In genomic region chr16:88884569-88885271, GRCh38 we compare ENCODE assay signal across 18 cellular contexts. TPM values are rescaled to one million over a fixed set of nuclear protein-coding genes. Genes with fewer than 3 reads are reported as not detected.
DNase-seq lines count a peak whose midpoint lies in the region; ATAC-seq, FAIRE-seq and TF ChIP-seq lines count a peak whose summit lies in the region.
"Had no signal": no experiment of that assay in that cellular context is flagged by ENCODE, and none has a peak within 500 bp of the region (broad histone marks: within the 10 kb centered on the region; RNA-seq: fewer than 3 reads in every experiment).

No MANE protein-coding gene starts in this region.

- H3K4me3 ChIP-seq in K562 (no peak overlapping the region), psoas muscle (peak overlapping the region; percentile 60), prostate gland (no peak overlapping the region)
- H3K4me3 ChIP-seq: HAP-1 had no signal

- intact Hi-C loops in K562 (cut with micrococcal nuclease), result no loop called here
- intact Hi-C loops in psoas muscle (cut with DNase I), result no loop called here
- intact Hi-C loops in prostate gland (cut with DNase I), result no loop called here

- CTCF ChIA-PET in K562 (lab: Yijun Ruan, JAX; ENCODE audit: low intra/inter-chr PET ratio), result no interaction called here

- H2BK12ac ChIP-seq in H9 (ENCODE audit: insufficient read length, low read depth, low read length), result no peak overlapping the region

- no TSS peak for BruUV-seq in K562 (replicated peaks; lab: Mats Ljungman, UMichigan)

- in situ Hi-C loops in K562 (cut with MboI), result no loop called here

- H3K79me2 ChIP-seq in H9 (ENCODE audit: insufficient read depth, low read length) (no peaks in the 10 kb centered on the region), K562 (ENCODE audit: control insufficient read depth, insufficient read depth, low read length) (peaks cover 23% of the 10 kb centered on the region)

- no peaks in the 10 kb centered on the region for H3K79me1 ChIP-seq in H9 (ENCODE audit: insufficient read depth, low read depth, low read length, poor library complexity, severe bottlenecking)

- no peak for TF ChIP-seq RAD21 in K562 (CRISPR knock-in tag; conservative IDR thresholded peaks at IDR 0.05 in 1 of 2, IDR thresholded peaks at IDR 0.05 in 1 of 2)

- no peak overlapping the region for H4K8ac ChIP-seq in H9 (replicated peaks; ENCODE audit: insufficient read length, low read depth, low read length)

- no peak overlapping the region for H4K91ac ChIP-seq in H9 (ENCODE audit: insufficient read length, low read depth, low read length)

- H3K18ac ChIP-seq in H9 (ENCODE audit: insufficient read length, low read depth, low read length), result no peak overlapping the region

- no peak for TF ChIP-seq EP300 in K562 (IDR thresholded peaks at IDR 0.05; ENCODE audit: low read length)

- H3K14ac ChIP-seq in H9 (ENCODE audit: insufficient read depth, low read length), result 0 out of 2 replicates have a peak overlapping the region, but pooled peaks have one; percentile 20

- peak overlapping the region; percentile 53 for H4K5ac ChIP-seq in H9 (ENCODE audit: insufficient read length, low read depth, low read length)

- no peak overlapping the region for H3K23ac ChIP-seq in H9 (ENCODE audit: insufficient read length, low read depth, low read length)

- H4K20me1 ChIP-seq in H9 (ENCODE audit: control insufficient read depth, insufficient read depth, insufficient read length), result no peaks in the 10 kb centered on the region
- H4K20me1 ChIP-seq in K562 (replicated peaks; ENCODE audit: control insufficient read depth, insufficient read depth, low read length), result no peaks in the 10 kb centered on the region

- no peak overlapping the region for H2BK20ac ChIP-seq in H9 (ENCODE audit: low read depth, low read length, poor library complexity, severe bottlenecking)

- TF ChIP-seq CTCF in H9 (conservative IDR thresholded peaks at IDR 0.05) (no peak), K562 (IDR thresholded peaks at IDR 0.05 in 2 of 3, conservative IDR thresholded peaks at IDR 0.05 in 1 of 3; ENCODE audit: insufficient read depth in 2 of 3, low read depth in 1 of 3, low read length in 3 of 3) (no peak), psoas muscle (IDR thresholded peaks at IDR 0.05) (no peak), prostate gland (IDR thresholded peaks at IDR 0.05) (no peak)

- H3T11ph ChIP-seq in H9 (ENCODE audit: low read length), result no peak overlapping the region

- H3K27ac ChIP-seq in H9 (ENCODE audit: insufficient read length, low read depth, low read length) (no peak overlapping the region), K562 (ENCODE audit: extremely low read depth, low read depth, low read length) (no peak overlapping the region), psoas muscle (peak overlapping the region; percentile 97), prostate gland (no peak overlapping the region)

- H3K4me1 ChIP-seq in H9 (ENCODE audit: insufficient read depth, low read length) (no peaks in the 10 kb centered on the region), K562 (replicated peaks in 1 of 2; ENCODE audit: control insufficient read depth in 2 of 2, insufficient read depth in 2 of 2, low read length in 2 of 2) (peaks cover 0 to 86% of the 10 kb centered on the region in 2 experiments; a peak in 3 of 5 replicates), psoas muscle (peaks cover 54% of the 10 kb centered on the region), prostate gland (replicated peaks) (no peaks in the 10 kb centered on the region)
- H3K4me1 ChIP-seq: BE2C, HAP-1 had no signal

- POLR2A ChIA-PET in K562 (lab: Yijun Ruan, JAX), result no interaction called here

- no peak overlapping the region for H3K4me3 Mint-ChIP-seq in H9
- H3K4me3 Mint-ChIP-seq: CD14-positive monocyte; CD4-positive, alpha-beta memory T cell had no signal

- DNase-seq in H9 (no peak), K562 (ENCODE audit: extremely low read depth in 1 of 4, low spot score in 3 of 4) (no peak), psoas muscle (no peak), DMS153 (lab: John Stamatoyannopoulos, UW) (no peak), prostate gland (ENCODE audit: low spot score) (no peak)
- DNase-seq: ACHN; BE2C; CD4-positive, alpha-beta memory T cell; DMS79 treated with DMSO at 0.1 percent for 48 hours; GF-D8; KG1 had no signal

- H3K9me3 ChIP-seq in H9 (ENCODE audit: control insufficient read depth, low read depth, low read length) (no peaks in the 10 kb centered on the region), K562 (replicated peaks; ENCODE audit: control insufficient read depth, insufficient read depth, low read depth, low read length) (peaks cover 7% of the 10 kb centered on the region), psoas muscle (no peaks in the 10 kb centered on the region), prostate gland (no peaks in the 10 kb centered on the region)
- H3K9me3 ChIP-seq: BE2C, HAP-1 had no signal

- no peak overlapping the region for H2AK5ac ChIP-seq in H9 (ENCODE audit: insufficient read length, low read length)

- H3K4ac ChIP-seq in H9 (ENCODE audit: low read depth, low read length), result no peak overlapping the region

- no peak overlapping the region for H2BK15ac ChIP-seq in H9 (ENCODE audit: low read depth, low read length)

- no peak for ATAC-seq in K562
- no peak for ATAC-seq in psoas muscle
- no peak for ATAC-seq in HG03432 (IDR thresholded peaks at IDR 0.05; ENCODE audit: unreplicated experiment)

- no peaks in the 10 kb centered on the region for H3K23me2 ChIP-seq in H9 (ENCODE audit: insufficient read length, low read depth, low read length, poor library complexity, severe bottlenecking)

- H3K27me3 ChIP-seq in H9 (ENCODE audit: insufficient read depth, low read length), result no peaks in the 10 kb centered on the region
- no peaks in the 10 kb centered on the region for H3K27me3 ChIP-seq in K562 (ENCODE audit: control insufficient read depth in 2 of 2, insufficient read depth in 2 of 2, low read length in 2 of 2)
- no peaks in the 10 kb centered on the region for H3K27me3 ChIP-seq in psoas muscle (ENCODE audit: insufficient read depth in 3 of 3, low read length in 2 of 3)
- H3K27me3 ChIP-seq in prostate gland (replicated peaks; ENCODE audit: insufficient read depth), result no peaks in the 10 kb centered on the region

- H3K56ac ChIP-seq in H9 (ENCODE audit: insufficient read length, low read depth, low read length), result no peak overlapping the region

- no peak for FAIRE-seq in K562 (lab: Jason Lieb, UNC)
- FAIRE-seq: A204.1, H1, HTR-8/SVneo had no signal

- TF ChIP-seq POLR2A in K562 (conservative IDR thresholded peaks at IDR 0.05), result no peak
- no peak for TF ChIP-seq POLR2A in prostate gland (IDR thresholded peaks at IDR 0.05)

- H3K36me3 Mint-ChIP-seq in H9 (ENCODE audit: insufficient read depth in 1 of 3, low read depth in 3 of 3), result no peaks in the 10 kb centered on the region
- H3K36me3 Mint-ChIP-seq: CD4-positive, alpha-beta memory T cell had no signal

- H3K27ac Mint-ChIP-seq in H9, result no peak overlapping the region; a peak in 1 of 7 replicates
- H3K27ac Mint-ChIP-seq: CD4-positive, alpha-beta memory T cell had no signal

- H3K9ac ChIP-seq in H9 (ENCODE audit: extremely low read depth, insufficient read length, low read length), result no peak overlapping the region
- H3K9ac ChIP-seq in K562 (ENCODE audit: insufficient read depth in 1 of 2, low read depth in 2 of 2, low read length in 2 of 2), result no peak overlapping the region; a peak in 1 of 4 replicates

- H2BK5ac ChIP-seq in H9 (ENCODE audit: insufficient read length, low read length), result no peak overlapping the region

- no peak overlapping the region for H2BK120ac ChIP-seq in H9 (ENCODE audit: low read depth, low read length, poor library complexity, severe bottlenecking)

- peaks cover 0 to 11% of the 10 kb centered on the region in 2 experiments; a peak in 1 of 4 replicates for H3K4me1 Mint-ChIP-seq in H9
- H3K4me1 Mint-ChIP-seq: CD14-positive monocyte had no signal

- WGBS in H9 (ENCODE audit: extremely low coverage, insufficient read length, low lambda C conversion rate), result no CpG with 5 or more reads among the region's 39 CpGs
- WGBS in K562 (ENCODE audit: insufficient coverage, low coverage, missing lambda C conversion rate), result 96% methylated on average over 16 of the region's 39 CpGs
- WGBS in psoas muscle, 3 donors, result 79 to 93% (median 88%) methylated on average over 38 to 39 of the region's 39 CpGs
- 94% methylated on average over 39 of the region's 39 CpGs for WGBS in prostate gland

- H3K9me1 ChIP-seq in K562 (ENCODE audit: control insufficient read depth, insufficient read depth, low read length), result no peaks in the 10 kb centered on the region

- H3K36me3 ChIP-seq in K562 (ENCODE audit: control insufficient read depth, insufficient read depth, low read length) (peaks cover 95% of the 10 kb centered on the region), psoas muscle (ENCODE audit: insufficient read depth in 1 of 2, low read depth in 1 of 2) (peaks cover 0 to 33% of the 10 kb centered on the region in 2 donors), prostate gland (no peaks in the 10 kb centered on the region)
- H3K36me3 ChIP-seq: BE2C, HAP-1 had no signal

- H3K4me2 ChIP-seq in H9 (ENCODE audit: insufficient read depth, insufficient read length, low read length), result no peak overlapping the region
- no peak overlapping the region for H3K4me2 ChIP-seq in K562 (ENCODE audit: insufficient read depth, low read length)

- no peak overlapping the region for H2AFZ ChIP-seq in H9 (ENCODE audit: low read length)
- H2AFZ ChIP-seq in K562 (ENCODE audit: low read depth, low read length), result no peak overlapping the region

- peaks cover 9% of the 10 kb centered on the region for H3K27me3 Mint-ChIP-seq in H9 (ENCODE audit: low read depth)
- H3K27me3 Mint-ChIP-seq: CD4-positive, alpha-beta memory T cell; IgD-negative memory B cell had no signal

- H3K9me3 Mint-ChIP-seq in H9, result peaks cover 0 to 3% of the 10 kb centered on the region in 2 experiments; a peak in 4 of 5 replicates
- H3K9me3 Mint-ChIP-seq: IgD-negative memory B cell had no signal

RNA-seq across cellular contexts. Expression of gene PABPN1L, which starts 18.3 kb away (rescaled TPM):
- not detected in 2 replicates for total RNA-seq in H9 (2021)
- 0.46 and 2.2 TPM in 2 replicates for total RNA-seq in K562 (2011; cell fraction: chromatin; rRNA removed; ENCODE audit: low replicate concordance)
- total RNA-seq in K562 (2011; cell fraction: nucleolus; rRNA removed), result 0.26 and 0.50 TPM in 2 replicates
- 0.29 and 0.99 TPM in 2 replicates for total RNA-seq in K562 (2011; cell fraction: nucleoplasm; rRNA removed)
- total RNA-seq in K562 (2014; rRNA removed), result 0.32 TPM in 1 of 2 replicates, not detected in the other
- total RNA-seq in K562 (2014; rRNA removed; fragmentation: Illumina TruSeq; extraction: Trizol), result not detected in 2 replicates
- total RNA-seq in K562 (2015; rRNA removed; fragmentation: Illumina TruSeq; extraction: Trizol), result 0.19 TPM in 1 of 2 replicates, not detected in the other
- total RNA-seq in K562 (2021), result 0.29 TPM in 1 of 2 replicates, not detected in the other
- not detected in 2 replicates for polyA plus RNA-seq in K562 (2011; rRNA removed)
- polyA plus RNA-seq in K562 (2011; cell fraction: cytosol; rRNA removed), result not detected in 2 replicates
- polyA plus RNA-seq in K562 (2011; cell fraction: nucleus; rRNA removed), result 0.55 and 0.58 TPM in 2 replicates
- 0.29 and 0.71 TPM in 2 replicates for polyA plus RNA-seq in K562 (2012)
- polyA plus RNA-seq in K562 (2014; fragmentation: Illumina TruSeq; extraction: Trizol), result not detected in 2 replicates
- not detected for polyA plus RNA-seq in K562 (2014; fragmentation: Nextera tagmentation; extraction: Ambion mirVana)
- polyA plus RNA-seq in K562 (2014; rRNA removed), result 0.11 TPM in 1 of 2 replicates, not detected in the other
- not detected in 2 replicates for polyA minus RNA-seq in K562 (2011; rRNA and poly(A)+ RNA removed)
- not detected in 2 replicates for polyA minus RNA-seq in K562 (2011; cell fraction: cytosol; rRNA and poly(A)+ RNA removed)
- polyA minus RNA-seq in K562 (2011; cell fraction: nucleus; rRNA and poly(A)+ RNA removed), result not detected in 2 replicates
- total RNA-seq in psoas muscle, result not detected
- polyA plus RNA-seq in psoas muscle, result not detected
- 1 to 10 TPM in 1 of 2 donors, not detected in 1; 4.1 TPM for total RNA-seq in prostate gland
- total RNA-seq: CD4-positive, alpha-beta memory T cell; H1 had no signal
- polyA plus RNA-seq: CD14-positive monocyte; CD4-positive, alpha-beta memory T cell; H1; IgD-negative memory B cell had no signal

RNA-seq across cellular contexts. Expression of gene TRAPPC2L, which starts 27.8 kb away (rescaled TPM):
- total RNA-seq in H9 (2021) (90.3 and 102 TPM in 2 replicates), K562 (2014; rRNA removed) (60.4 and 77.5 TPM in 2 replicates), K562 (2014; rRNA removed; fragmentation: Illumina TruSeq; extraction: Trizol) (92.6 and 126 TPM in 2 replicates), K562 (2015; rRNA removed; fragmentation: Illumina TruSeq; extraction: Trizol) (61.1 and 69.1 TPM in 2 replicates), K562 (2021) (89.1 and 92.6 TPM in 2 replicates), psoas muscle (10 to 100 TPM; 38.6 to 42.6 (median 38.7) TPM), prostate gland (10 to 100 TPM; 23.7 to 38.9 TPM)
- total RNA-seq in K562 (2011; cell fraction: chromatin; rRNA removed; ENCODE audit: low replicate concordance), result 43.1 and 83.7 TPM in 2 replicates
- total RNA-seq in K562 (2011; cell fraction: nucleolus; rRNA removed), result 64.3 and 69.7 TPM in 2 replicates
- total RNA-seq in K562 (2011; cell fraction: nucleoplasm; rRNA removed), result 53.0 and 53.7 TPM in 2 replicates
- polyA plus RNA-seq in K562 (2011; rRNA removed) (124 and 163 TPM in 2 replicates), K562 (2014; fragmentation: Illumina TruSeq; extraction: Trizol) (97.5 and 104 TPM in 2 replicates), K562 (2014; fragmentation: Nextera tagmentation; extraction: Ambion mirVana) (100 to 1,000 TPM; 345 to 398 TPM), K562 (2014; rRNA removed) (92.4 and 99.1 TPM in 2 replicates), psoas muscle (10 to 100 TPM; 23.9 to 30.7 (median 28.5) TPM)
- polyA plus RNA-seq in K562 (2011; cell fraction: cytosol; rRNA removed), result 94.2 and 150 TPM in 2 replicates
- 96.2 and 120 TPM in 2 replicates for polyA plus RNA-seq in K562 (2011; cell fraction: nucleus; rRNA removed)
- 69.9 and 168 TPM in 2 replicates for polyA plus RNA-seq in K562 (2012)
- polyA minus RNA-seq in K562 (2011; rRNA and poly(A)+ RNA removed), result 28.3 and 55.3 TPM in 2 replicates
- polyA minus RNA-seq in K562 (2011; cell fraction: cytosol; rRNA and poly(A)+ RNA removed), result 24.9 and 30.9 TPM in 2 replicates
- 30.4 and 33.3 TPM in 2 replicates for polyA minus RNA-seq in K562 (2011; cell fraction: nucleus; rRNA and poly(A)+ RNA removed)

RNA-seq across cellular contexts. Expression of gene GALNS, which starts 28.0 kb away (rescaled TPM):
- total RNA-seq in H9 (2021) (20.0 and 20.3 TPM in 2 replicates), K562 (2014; rRNA removed) (3.4 and 5.4 TPM in 2 replicates), K562 (2014; rRNA removed; fragmentation: Illumina TruSeq; extraction: Trizol) (2.4 and 4.1 TPM in 2 replicates), K562 (2015; rRNA removed; fragmentation: Illumina TruSeq; extraction: Trizol) (5.6 and 5.9 TPM in 2 replicates), K562 (2021) (12.3 and 13.2 TPM in 2 replicates), psoas muscle (10 to 100 TPM in 2 of 4 donors, 1 to 10 TPM in 2; 4.8 to 10.4 (median 9.7) TPM), prostate gland (10 to 100 TPM; 20.4 to 75.1 TPM)
- total RNA-seq in K562 (2011; cell fraction: chromatin; rRNA removed; ENCODE audit: low replicate concordance), result 69.8 and 180 TPM in 2 replicates
- total RNA-seq in K562 (2011; cell fraction: nucleolus; rRNA removed), result 70.5 and 71.6 TPM in 2 replicates
- 50.8 and 56.2 TPM in 2 replicates for total RNA-seq in K562 (2011; cell fraction: nucleoplasm; rRNA removed)
- polyA plus RNA-seq in K562 (2011; rRNA removed) (3.9 and 4.3 TPM in 2 replicates), K562 (2014; fragmentation: Illumina TruSeq; extraction: Trizol) (6.0 and 7.0 TPM in 2 replicates), K562 (2014; fragmentation: Nextera tagmentation; extraction: Ambion mirVana) (under 1 TPM; 0.38 to 0.63 TPM), K562 (2014; rRNA removed) (6.7 and 8.6 TPM in 2 replicates), psoas muscle (10 to 100 TPM in 2 of 3 donors, 1 to 10 TPM in 1; 9.0 to 15.4 (median 12.3) TPM)
- polyA plus RNA-seq in K562 (2011; cell fraction: cytosol; rRNA removed), result 3.9 and 9.1 TPM in 2 replicates
- 20.2 and 34.5 TPM in 2 replicates for polyA plus RNA-seq in K562 (2011; cell fraction: nucleus; rRNA removed)
- 11.1 and 16.0 TPM in 2 replicates for polyA plus RNA-seq in K562 (2012)
- 1.9 and 3.7 TPM in 2 replicates for polyA minus RNA-seq in K562 (2011; rRNA and poly(A)+ RNA removed)
- polyA minus RNA-seq in K562 (2011; cell fraction: cytosol; rRNA and poly(A)+ RNA removed), result 3.2 and 3.3 TPM in 2 replicates
- polyA minus RNA-seq in K562 (2011; cell fraction: nucleus; rRNA and poly(A)+ RNA removed), result 7.0 and 7.8 TPM in 2 replicates
